22 cellular contexts compared by ENCODE assay signal in genomic region chr10:34152434-34152833, GRCh38.
"Had no signal": no experiment of that assay in that cellular context is flagged by ENCODE, and none has a peak within 500 bp of the region (broad histone marks: within the 10 kb centered on the region; RNA-seq: fewer than 3 reads in every experiment).

No MANE protein-coding gene starts in this region.

- H3K9me3 ChIP-seq: esophagus muscularis mucosa, gastroesophageal sphincter, heart left ventricle, left lung, lower lobe of right lung had no signal

- DNase-seq: dermis blood vessel endothelial cell; dorsolateral prefrontal cortex; effector CD4-positive, alpha-beta T cell; effector memory CD4-positive, alpha-beta T cell; foreskin keratinocyte; heart left ventricle; hypothalamus; immature natural killer cell; islet precursor cell; left cardiac atrium; left lung; left ventricle myocardium superior; lower lobe of right lung; mesenchymal stem cell; midbrain; naive B cell had no signal

- H3K27ac Mint-ChIP-seq: immature natural killer cell, naive B cell had no signal

- H3K4me3 ChIP-seq: coronary artery, dorsolateral prefrontal cortex, esophagus muscularis mucosa, gastroesophageal sphincter, heart left ventricle, hepatocyte, left lung, lower lobe of right lung had no signal

- H3K4me2 ChIP-seq: hepatocyte had no signal

- H3K27ac ChIP-seq: coronary artery, dorsolateral prefrontal cortex, esophagus muscularis mucosa, foreskin keratinocyte, gastroesophageal sphincter, heart left ventricle, hepatocyte, left lung, lower lobe of right lung had no signal

- H3K4me1 Mint-ChIP-seq: immature natural killer cell, naive B cell had no signal

- H3K4me3 Mint-ChIP-seq: immature natural killer cell, naive B cell had no signal

- ATAC-seq: foreskin keratinocyte, gastroesophageal sphincter, heart left ventricle, left cardiac atrium, left lung, left ventricle myocardium superior, lower lobe of right lung had no signal

- H3K36me3 Mint-ChIP-seq: immature natural killer cell, naive B cell had no signal

- H3K27me3 Mint-ChIP-seq: naive B cell had no signal

- H3K36me3 ChIP-seq: esophagus muscularis mucosa, gastroesophageal sphincter, heart left ventricle, left lung, lower lobe of right lung had no signal

- H3K4me1 ChIP-seq: foreskin keratinocyte, left lung, lower lobe of right lung had no signal

- H3K79me2 ChIP-seq: hepatocyte had no signal

- H3K27me3 ChIP-seq: esophagus muscularis mucosa, foreskin keratinocyte, gastroesophageal sphincter, heart left ventricle, hepatocyte, left lung had no signal

- FAIRE-seq: endothelial cell of umbilical vein, frontal cortex had no signal

- H2AFZ ChIP-seq: hepatocyte had no signal

- H3K9me3 Mint-ChIP-seq: immature natural killer cell had no signal
